In the genomic region with DNA sequence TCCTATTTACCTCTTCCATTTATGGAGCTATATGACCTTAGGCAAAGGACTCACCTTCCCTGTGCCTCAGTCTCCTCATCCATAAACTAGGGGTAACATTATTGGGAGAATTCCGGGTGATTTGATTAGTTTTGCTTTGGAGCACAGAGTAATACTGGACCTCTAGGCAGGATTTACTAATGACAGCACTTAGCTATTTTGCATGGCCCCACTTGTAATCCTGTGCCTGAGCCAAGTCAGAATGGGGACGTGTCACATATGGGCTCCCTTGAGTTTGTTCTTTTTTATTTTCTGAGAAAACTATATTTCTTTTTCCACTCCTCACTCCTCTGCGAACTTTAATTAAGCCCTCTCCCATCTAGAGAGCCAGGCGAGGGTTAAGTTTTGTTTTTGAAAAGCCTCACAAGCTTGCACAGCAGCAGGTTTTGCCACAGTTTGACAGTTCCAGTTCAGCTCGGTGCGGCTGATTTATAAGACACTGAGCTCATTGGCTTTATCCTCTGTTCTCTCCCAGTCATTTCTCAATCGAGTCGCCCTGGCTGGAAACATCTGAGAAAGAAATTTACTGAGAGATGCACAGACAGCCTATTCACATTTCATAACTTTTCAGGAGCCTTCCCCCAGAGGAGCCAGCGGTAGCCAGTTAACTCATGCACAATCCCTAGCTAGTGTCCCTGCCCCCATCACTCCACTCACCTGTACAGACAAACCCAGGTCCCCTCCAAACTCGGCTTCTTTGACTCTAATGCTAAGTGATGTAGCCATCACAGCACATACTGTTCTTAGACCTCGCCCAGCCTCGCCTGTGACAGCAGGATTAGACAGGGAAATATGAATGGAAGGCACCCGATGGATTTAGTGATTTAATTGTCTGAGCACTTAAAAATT, we compare ENCODE assay signal across 13 cellular contexts.
DNase-seq lines count a peak whose midpoint lies in the region; ATAC-seq and TF ChIP-seq lines count a peak whose summit lies in the region.
"Had no signal": no experiment of that assay in that cellular context is flagged by ENCODE, and none has a peak within 500 bp of the region (broad histone marks: within the 10 kb centered on the region; RNA-seq: fewer than 3 reads in every experiment).

No MANE protein-coding gene starts in this region.

- no peak overlapping the region for H3K4ac ChIP-seq in mesendoderm (ENCODE audit: low read depth, low read length)

- TF ChIP-seq POLR2A in spleen (IDR thresholded peaks at IDR 0.05), result no peak

- TF ChIP-seq CTCF in spleen (IDR thresholded peaks at IDR 0.05 in 8 of 11, conservative IDR thresholded peaks at IDR 0.05 in 3 of 11) (no peak), GM13977 (IDR thresholded peaks at IDR 0.05; ENCODE audit: extremely low read depth, insufficient read depth, missing control alignments) (no peak)

- WGBS in spleen, 5 donors, result 45 to 57% (median 51%) methylated on average over 13 of the region's 13 CpGs
- WGBS in mesendoderm (ENCODE audit: extremely low coverage, insufficient coverage, low lambda C conversion rate), result no CpG with 5 or more reads among the region's 13 CpGs

- H2BK5ac ChIP-seq in mesendoderm (ENCODE audit: low read length), result no peak overlapping the region

- no peak overlapping the region for H4K8ac ChIP-seq in mesendoderm (ENCODE audit: low read depth, low read length)

- no peak overlapping the region for H3K4me2 ChIP-seq in mesendoderm (ENCODE audit: low read length)

- no peak overlapping the region for H3K4me3 ChIP-seq in spleen
- no peak overlapping the region for H3K4me3 ChIP-seq in mesendoderm (ENCODE audit: low read length)
- H3K4me3 ChIP-seq: Peyer's patch had no signal

- intact Hi-C loops in spleen (cut with DNase I; ENCODE audit: low total_unique reads), result no loop called here

- ATAC-seq in esophagus mucosa (peak; percentile 32), GM21619 (IDR thresholded peaks at IDR 0.05; ENCODE audit: unreplicated experiment) (no peak)

- no peak overlapping the region for H3K23ac ChIP-seq in mesendoderm (ENCODE audit: low read length)

- no peak overlapping the region for H3K56ac ChIP-seq in mesendoderm (ENCODE audit: low read length)

- in situ Hi-C loops in GM13977 (cut with MboI; ENCODE audit: low pct_unique_long_range_greater_than_20kb, low sequenced_read_pairs, unreplicated experiment), result no loop called here

- H3K9me3 ChIP-seq in spleen, result no peaks in the 10 kb centered on the region
- H3K9me3 ChIP-seq: Peyer's patch had no signal

- H3K79me1 ChIP-seq in mesendoderm (ENCODE audit: low read length), result no peaks in the 10 kb centered on the region

- H3K27me3 ChIP-seq in spleen (replicated peaks in 1 of 7) (no peaks in the 10 kb centered on the region), mesendoderm (ENCODE audit: insufficient read depth, low read length, poor library complexity) (no peaks in the 10 kb centered on the region)
- H3K27me3 ChIP-seq: Peyer's patch had no signal

- H2AK5ac ChIP-seq in mesendoderm (ENCODE audit: low read length), result no peak overlapping the region

- H2BK120ac ChIP-seq in mesendoderm (ENCODE audit: low read depth, low read length), result no peak overlapping the region

- peak overlapping the region in 6 of 8 donors; percentile 29 to 67 (median 52) for H3K27ac ChIP-seq in spleen
- H3K27ac ChIP-seq in mesendoderm (ENCODE audit: low read depth, low read length), result no peak overlapping the region

- H3K36me3 ChIP-seq in spleen (no peaks in the 10 kb centered on the region), mesendoderm (ENCODE audit: control insufficient read depth, insufficient read depth, low read length) (no peaks in the 10 kb centered on the region)
- H3K36me3 ChIP-seq: Peyer's patch had no signal

- H3K18ac ChIP-seq in mesendoderm (ENCODE audit: low read length), result no peak overlapping the region

- DNase-seq in NCI-H82 (lab: John Stamatoyannopoulos, UW) (peak; percentile 72), mucosa of gallbladder (ENCODE audit: low spot score) (peak; percentile 25), spleen (no peak), GM13977 (ENCODE audit: low spot score) (no peak), NCI-H1048 (lab: John Stamatoyannopoulos, UW) (no peak), mesendoderm (no peak)
- DNase-seq: activated naive CD8-positive, alpha-beta T cell treated with anti-CD3 and anti-CD28 coated beads, Interleukin-2, amount 10 ng/mL, durations not matched to agents 7 days and 5 days; effector CD4-positive, alpha-beta T cell; NCI-H2171 treated with DMSO at 0.1 percent for 48 hours; stimulated activated CD8-positive, alpha-beta memory T cell treated with anti-CD3 and anti-CD28 coated beads, Interleukin-4, amount 100 ng/mL, for 48 hours had no signal

- no peaks in the 10 kb centered on the region for H3K79me2 ChIP-seq in mesendoderm (ENCODE audit: control insufficient read depth, insufficient read depth, low read length)

- H2BK15ac ChIP-seq in mesendoderm (replicated peaks; ENCODE audit: low read depth), result no peak overlapping the region

- no peak overlapping the region for H4K5ac ChIP-seq in mesendoderm (ENCODE audit: low read length)

- H3K9ac ChIP-seq in mesendoderm (ENCODE audit: low read length), result no peak overlapping the region

- no peaks in the 10 kb centered on the region for H3K4me1 ChIP-seq in spleen
- peaks cover 2% of the 10 kb centered on the region for H3K4me1 ChIP-seq in mesendoderm (ENCODE audit: control insufficient read depth, low read depth, low read length)
- H3K4me1 ChIP-seq: Peyer's patch had no signal

Comparison
In these comparisons a context has a peak if more than half of its experiments do, and no peak if none do; other contexts are left out.
1. DNase-seq: peak in NCI-H82 (single experiment) and mucosa of gallbladder (single experiment); none in spleen (single experiment), GM13977 (single experiment), NCI-H1048 (single experiment) and mesendoderm (single experiment).